In genomic region chr1:10514490-10515235, GRCh38 we compare ENCODE assay signal across 8 cellular contexts. TPM values are rescaled to one million over a fixed set of nuclear protein-coding genes. Genes with fewer than 3 reads are reported as not detected.
DNase-seq lines count a peak whose midpoint lies in the region; ATAC-seq and TF ChIP-seq lines count a peak whose summit lies in the region.

No MANE protein-coding gene starts in this region.

- TF ChIP-seq POLR2A in heart left ventricle (IDR thresholded peaks at IDR 0.05), result no peak
- no peak for TF ChIP-seq POLR2A in adrenal gland (IDR thresholded peaks at IDR 0.05)
- TF ChIP-seq POLR2A in right lobe of liver (IDR thresholded peaks at IDR 0.05), result no peak

- DNase-seq in heart left ventricle (no peak), cardiac septum (ENCODE audit: low spot score) (no peak), NCI-H2029 treated with DMSO at 0.1 percent for 48 hours (lab: John Stamatoyannopoulos, UW) (peak; percentile 40), adrenal gland (peak in 1 of 7 donors; percentile 42), right lobe of liver (peak in 1 of 3 donors; percentile 39), left colon (no peak)

- 73 to 78% (median 77%) methylated on average over 8 of the region's 8 CpGs for WGBS in heart left ventricle, 4 donors
- 69 to 83% (median 80%) methylated on average over 8 of the region's 8 CpGs for WGBS in adrenal gland, 4 donors
- 74% methylated on average over 7 of the region's 8 CpGs for WGBS in right lobe of liver (ENCODE audit: insufficient coverage, low coverage, low lambda C conversion rate, missing lambda C conversion rate)

- H3K4me1 ChIP-seq in heart left ventricle (peaks cover 5 to 61% (median 34%) of the 10 kb centered on the region in 12 donors), adrenal gland (replicated peaks in 1 of 2) (peaks cover 20 to 39% of the 10 kb centered on the region in 2 donors), right lobe of liver (peaks cover 0 to 74% (median 26%) of the 10 kb centered on the region in 4 donors)

- no peaks in the 10 kb centered on the region for H3K9me3 ChIP-seq in heart left ventricle
- H3K9me3 ChIP-seq in adrenal gland (replicated peaks in 1 of 3), result no peaks in the 10 kb centered on the region
- no peaks in the 10 kb centered on the region for H3K9me3 ChIP-seq in right lobe of liver

- H3K27me3 ChIP-seq in heart left ventricle, result no peaks in the 10 kb centered on the region
- no peaks in the 10 kb centered on the region for H3K27me3 ChIP-seq in adrenal gland
- no peaks in the 10 kb centered on the region for H3K27me3 ChIP-seq in right lobe of liver

- TF ChIP-seq CTCF in heart left ventricle (IDR thresholded peaks at IDR 0.05) (peak in 11 of 12 donors; percentile 31 to 64 (median 53)), adrenal gland (IDR thresholded peaks at IDR 0.05) (peak; percentile 18 to 52 (median 50)), right lobe of liver (IDR thresholded peaks at IDR 0.05) (peak; percentile 43 to 52 (median 48))

- no peak overlapping the region for H3K4me3 ChIP-seq in heart left ventricle
- no peak overlapping the region for H3K4me3 ChIP-seq in adrenal gland
- H3K4me3 ChIP-seq in right lobe of liver, result no peak overlapping the region

- peak in 3 of 4 donors; percentile 18 to 41 (median 40) for ATAC-seq in heart left ventricle
- ATAC-seq in right lobe of liver, result peak in 1 of 4 donors; percentile 10
- no peak for ATAC-seq in left colon
- ATAC-seq in HG03280 (IDR thresholded peaks at IDR 0.05; ENCODE audit: unreplicated experiment), result no peak
- ATAC-seq in GM21717 (IDR thresholded peaks at IDR 0.05; ENCODE audit: unreplicated experiment), result no peak

- intact Hi-C loops in heart left ventricle (cut with DNase I), result loop anchor here in 8 of 10 donors (5.0 to 10.0 kb wide), 7 partner anchors 120 to 430 kb away; partner anchors contain the start of gene CASZ1 (in 1 of the 8)
- intact Hi-C loops in cardiac septum (cut with DNase I), result loop anchor here (5.0 to 10.0 kb wide), 2 partner anchors 133 to 430 kb away; no protein-coding TSS in a partner anchor
- intact Hi-C loops in adrenal gland (cut with DNase I), result loop anchor here in 1 of 2 donors (5.0 kb wide), 1 partner anchor 353 kb away; no protein-coding TSS in a partner anchor
- intact Hi-C loops in right lobe of liver (cut with DNase I), result loop anchor here in 1 of 2 donors (5.0 kb wide), 1 partner anchor 353 kb away; no protein-coding TSS in a partner anchor
- intact Hi-C loops in left colon (cut with DNase I, micrococcal nuclease), result loop anchor here in 1 of 2 donors (5.0 kb wide), 1 partner anchor 358 kb away; no protein-coding TSS in a partner anchor

- H3K27ac ChIP-seq in heart left ventricle (peak overlapping the region in 1 of 12 donors; percentile 51), adrenal gland (no peak overlapping the region), right lobe of liver (no peak overlapping the region)

- H3K36me3 ChIP-seq in heart left ventricle (no peaks in the 10 kb centered on the region), adrenal gland (replicated peaks in 1 of 2) (no peaks in the 10 kb centered on the region), right lobe of liver (no peaks in the 10 kb centered on the region)

RNA-seq across cellular contexts. Expression of gene PEX14, which starts 39.9 kb away (rescaled TPM):
- total RNA-seq in heart left ventricle (10 to 100 TPM; 14.9 to 25.1 (median 19.6) TPM), cardiac septum (17.7 TPM), adrenal gland (10 to 100 TPM in 6 of 8 donors, 1 to 10 TPM in 2; 9.7 to 23.9 (median 18.1) TPM), right lobe of liver (10 to 100 TPM; 10.5 to 26.5 (median 16.5) TPM), left colon (10 to 100 TPM; 19.7 to 21.5 TPM)
- polyA plus RNA-seq in heart left ventricle (10 to 100 TPM; 24.2 to 28.7 TPM), adrenal gland (10 to 100 TPM; 15.7 to 19.5 (median 19.5) TPM)

RNA-seq across cellular contexts. Expression of gene DFFA, which starts 42.3 kb away (rescaled TPM):
- total RNA-seq in heart left ventricle, result 10 to 100 TPM; 16.0 to 27.6 (median 24.5) TPM
- 10 to 100 TPM; 10.4 to 26.0 TPM for polyA plus RNA-seq in heart left ventricle
- 22.8 TPM for total RNA-seq in cardiac septum
- 10 to 100 TPM; 22.5 to 42.1 (median 35.6) TPM for total RNA-seq in adrenal gland
- 10 to 100 TPM; 13.0 to 35.2 (median 13.0) TPM for polyA plus RNA-seq in adrenal gland
- total RNA-seq in right lobe of liver, result 10 to 100 TPM; 14.1 to 24.8 (median 16.9) TPM
- 10 to 100 TPM; 22.6 to 26.8 TPM for total RNA-seq in left colon

Comparison
In these comparisons a context has a peak if more than half of its experiments do, and no peak if none do; other contexts are left out.
1. ATAC-seq: peak in heart left ventricle (3 of 4); none in left colon (single experiment), HG03280 (single experiment) and GM21717 (single experiment).
2. Peak in every context shown above with its lines, with median percentiles within 50 percentile points of each other: CTCF ChIP-seq.